34 cellular contexts compared by ENCODE assay signal in the genomic region with DNA sequence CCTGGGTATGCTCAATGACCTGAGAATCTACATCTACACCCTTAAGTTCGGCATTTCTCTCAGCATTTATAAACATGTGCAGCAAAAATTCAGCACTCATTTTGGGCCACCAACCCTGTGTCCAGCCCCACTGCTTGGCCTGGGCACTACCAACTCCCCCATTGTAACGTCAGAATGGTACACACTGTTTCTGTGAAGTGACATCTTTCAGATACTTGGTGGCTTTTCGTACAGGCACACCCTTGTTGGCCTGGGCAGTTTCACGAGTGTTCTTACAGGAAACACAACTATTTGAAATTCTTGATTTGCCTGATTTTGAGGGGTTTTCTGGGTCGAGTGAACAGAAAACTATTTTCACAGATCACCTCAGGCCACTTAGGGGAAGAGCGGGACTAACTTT. TPM values are rescaled to one million over a fixed set of nuclear protein-coding genes. Genes with fewer than 3 reads are reported as not detected.
"Had no signal": no experiment of that assay in that cellular context is flagged by ENCODE, and none has a peak within 500 bp of the region (broad histone marks: within the 10 kb centered on the region; RNA-seq: fewer than 3 reads in every experiment).

No MANE protein-coding gene starts in this region.

- H3K4me3 Mint-ChIP-seq: dendritic cell treated with granulocyte-macrophage colony-stimulating factor and Interleukin-4, amounts not matched to agents 40 ng/mL and 50 ng/mL, for 4 days; endodermal cell; memory B cell; mesothelial cell of epicardium; naive B cell; natural killer cell treated with Interleukin-12 subunit alpha and Interleukin-12 subunit beta and Interleukin-15 and Interleukin-18, amount 100 ng/mL, for 72 hours; stimulated activated effector memory CD8-positive, alpha-beta T cell treated with anti-CD3 and anti-CD28 coated beads, Interleukin-12 subunit alpha, Interleukin-12 subunit beta, amount 100 ng/mL, for 72 hours had no signal

- H3K9me3 ChIP-seq: colonic mucosa, gastrocnemius medialis, mucosa of descending colon, ovary, psoas muscle, sigmoid colon, testis, tibial nerve, upper lobe of left lung had no signal

- H3K36me3 ChIP-seq: colonic mucosa, gastrocnemius medialis, ovary, sigmoid colon, tibial nerve, upper lobe of left lung had no signal

- H3K4me1 Mint-ChIP-seq: mesothelial cell of epicardium had no signal

- H3K27ac ChIP-seq: colonic mucosa, epithelial cell of prostate, gastrocnemius medialis, hepatocyte, ovary, psoas muscle, sigmoid colon, testis, tibial nerve, upper lobe of left lung had no signal

- ATAC-seq: esophagus mucosa; gastrocnemius medialis; left lobe of liver; mucosa of descending colon; natural killer cell treated with Interleukin-12 subunit alpha and Interleukin-12 subunit beta and Interleukin-15 and Interleukin-18, amount 100 ng/mL, for 72 hours; psoas muscle; right cardiac atrium; stimulated activated effector memory CD8-positive, alpha-beta T cell treated with anti-CD3 and anti-CD28 coated beads, Interleukin-12 subunit alpha, Interleukin-12 subunit beta, amount 100 ng/mL, for 72 hours; stimulated activated naive CD8-positive, alpha-beta T cell treated with anti-CD3 and anti-CD28 coated beads, Interleukin-15, Interleukin-2, amounts not matched to agents 100 U/mL and 50 U/mL, for 24 hours had no signal

- H3K27ac Mint-ChIP-seq: dendritic cell treated with granulocyte-macrophage colony-stimulating factor and Interleukin-4, amounts not matched to agents 40 ng/mL and 50 ng/mL, for 4 days; endodermal cell; memory B cell; mesothelial cell of epicardium; natural killer cell treated with Interleukin-12 subunit alpha and Interleukin-12 subunit beta and Interleukin-15 and Interleukin-18, amount 100 ng/mL, for 72 hours; stimulated activated effector memory CD8-positive, alpha-beta T cell treated with anti-CD3 and anti-CD28 coated beads, Interleukin-12 subunit alpha, Interleukin-12 subunit beta, amount 100 ng/mL, for 72 hours had no signal

- H3K4me1 ChIP-seq: colonic mucosa, gastrocnemius medialis, psoas muscle, sigmoid colon, testis had no signal

- FAIRE-seq: kidney, urothelium cell line had no signal

- H2AFZ ChIP-seq: hepatocyte had no signal

- H3K4me3 ChIP-seq: colonic mucosa, gastrocnemius medialis, hepatocyte, lung, mucosa of descending colon, ovary, psoas muscle, sigmoid colon, testis, tibial nerve, upper lobe of left lung had no signal

- H3K4me2 ChIP-seq: hepatocyte had no signal

- H3K36me3 Mint-ChIP-seq: memory B cell; mesothelial cell of epicardium; naive B cell; natural killer cell treated with Interleukin-12 subunit alpha and Interleukin-12 subunit beta and Interleukin-15 and Interleukin-18, amount 100 ng/mL, for 72 hours; stimulated activated effector memory CD8-positive, alpha-beta T cell treated with anti-CD3 and anti-CD28 coated beads, Interleukin-12 subunit alpha, Interleukin-12 subunit beta, amount 100 ng/mL, for 72 hours had no signal

- DNase-seq: colonic mucosa; effector CD8-positive, alpha-beta T cell; endodermal cell; foreskin fibroblast; gastrocnemius medialis; head of caudate nucleus; kidney; mucosa of descending colon; naive B cell; occipital lobe; ovary; posterior cingulate gyrus; psoas muscle; right cardiac atrium; sigmoid colon; stimulated activated CD4-positive, alpha-beta T cell treated with anti-CD3 and anti-CD28 coated beads, Interleukin-2, amount 100 ng/mL, for 24 hours; stimulated activated CD4-positive, alpha-beta T cell treated with anti-CD3 and anti-CD28 coated beads, Interleukin-4, amount 100 ng/mL, for 24 hours; stimulated activated naive CD8-positive, alpha-beta T cell treated with anti-CD3 and anti-CD28 coated beads, Interleukin-15, Interleukin-2, amounts not matched to agents 100 U/mL and 50 U/mL, for 24 hours; substantia nigra; testis; upper lobe of left lung had no signal

- H3K79me2 ChIP-seq: hepatocyte had no signal

- H3K27me3 Mint-ChIP-seq: dendritic cell treated with granulocyte-macrophage colony-stimulating factor and Interleukin-4, amounts not matched to agents 40 ng/mL and 50 ng/mL, for 4 days had no signal

- H3K9me3 Mint-ChIP-seq: dendritic cell treated with granulocyte-macrophage colony-stimulating factor and Interleukin-4, amounts not matched to agents 40 ng/mL and 50 ng/mL, for 4 days; endodermal cell; memory B cell; mesothelial cell of epicardium; naive B cell; natural killer cell treated with Interleukin-12 subunit alpha and Interleukin-12 subunit beta and Interleukin-15 and Interleukin-18, amount 100 ng/mL, for 72 hours; stimulated activated effector memory CD8-positive, alpha-beta T cell treated with anti-CD3 and anti-CD28 coated beads, Interleukin-12 subunit alpha, Interleukin-12 subunit beta, amount 100 ng/mL, for 72 hours had no signal

- H3K27me3 ChIP-seq: colonic mucosa, gastrocnemius medialis, ovary, sigmoid colon, testis, tibial nerve, upper lobe of left lung had no signal

RNA-seq across cellular contexts. Expression of gene TSHR, which starts 46.0 kb away (rescaled TPM):
- total RNA-seq: esophagus mucosa; gastrocnemius medialis; glomerular endothelial cell; hepatocyte; mesothelial cell of epicardium; natural killer cell treated with Interleukin-12 subunit alpha and Interleukin-12 subunit beta and Interleukin-15 and Interleukin-18, amount 100 ng/mL, for 72 hours; right cardiac atrium; sigmoid colon had no signal
